In genomic region chr9:113302792-113303418, GRCh38 we compare ENCODE assay signal across 1 cellular context.
TF ChIP-seq lines count a peak whose summit lies in the region.

RNF183 (minus strand) TSS chr9:113303376; CDS start chr9:113298184, 5,192 bp downstream.

TF ChIP-seq in HepG2, 621 proteins besides CTCF, POLR2A, EP300 and RAD21 (continued from another document and continues in another):
- TF ChIP-seq ZNF280B (CRISPR knock-in tag; IDR thresholded peaks at IDR 0.05; ENCODE audit: borderline replicate concordance) = peak; percentile 40; the same call in 1 of the 2 replicates
- 0 out of 2 replicates have a peak, but pooled peaks have one; percentile 25 for TF ChIP-seq ZNF205 (CRISPR knock-in tag; IDR thresholded peaks at IDR 0.05)
- TF ChIP-seq SNAPC2 (CRISPR knock-in tag; IDR thresholded peaks at IDR 0.05) = no peak
- no peak for TF ChIP-seq SOX6 (IDR thresholded peaks at IDR 0.05)
- peak; percentile 56; the same call in 1 of the 2 replicates for TF ChIP-seq SOX6 (CRISPR knock-in tag; IDR thresholded peaks at IDR 0.05)
- TF ChIP-seq ADNP (CRISPR knock-in tag; IDR thresholded peaks at IDR 0.05) = peak; percentile 64; the same call in 1 of the 2 replicates
- peak; percentile 90 for TF ChIP-seq ZMYM2 (CRISPR knock-in tag; IDR thresholded peaks at IDR 0.05)
- TF ChIP-seq REPIN1 (CRISPR knock-in tag; IDR thresholded peaks at IDR 0.05; ENCODE audit: borderline replicate concordance, low read depth) = 0 out of 2 replicates have a peak, but pooled peaks have one; percentile 13
- no peak for TF ChIP-seq ZNF10 (CRISPR knock-in tag; IDR thresholded peaks at IDR 0.05; ENCODE audit: borderline replicate concordance, low read depth)
- TF ChIP-seq ZNF263 (CRISPR knock-in tag; IDR thresholded peaks at IDR 0.05) = 0 out of 2 replicates have a peak, but pooled peaks have one; percentile 10
- no peak for TF ChIP-seq LRRFIP1 (CRISPR knock-in tag; conservative IDR thresholded peaks at IDR 0.05)
- TF ChIP-seq BHLHE40 (IDR thresholded peaks at IDR 0.05; ENCODE audit: low read length) = 0 out of 2 replicates have a peak, but pooled peaks have one; percentile 2
- TF ChIP-seq ZMYM4 (CRISPR knock-in tag; IDR thresholded peaks at IDR 0.05) = 0 out of 2 replicates have a peak, but pooled peaks have one; percentile 20
- TF ChIP-seq MEF2D (CRISPR knock-in tag; IDR thresholded peaks at IDR 0.05) = peak; percentile 30; the same call in 1 of the 2 replicates
- TF ChIP-seq GFI1 (CRISPR knock-in tag; IDR thresholded peaks at IDR 0.05; ENCODE audit: borderline replicate concordance) = peak; percentile 49; the same call in 1 of the 2 replicates
- no peak for TF ChIP-seq HDAC1 (CRISPR knock-in tag; IDR thresholded peaks at IDR 0.05)
- TF ChIP-seq MTA1 (CRISPR knock-in tag; IDR thresholded peaks at IDR 0.05; ENCODE audit: borderline replicate concordance) = peak; percentile 80
- TF ChIP-seq HNF4A (CRISPR knock-in tag; IDR thresholded peaks at IDR 0.05) = peak; percentile 65
- TF ChIP-seq SMARCC2 (IDR thresholded peaks at IDR 0.05) = no peak
- TF ChIP-seq ZSCAN30 (CRISPR knock-in tag; IDR thresholded peaks at IDR 0.05) = no peak
- no peak for TF ChIP-seq ETS1 (CRISPR knock-in tag; IDR thresholded peaks at IDR 0.05)
- TF ChIP-seq ZNF549 (CRISPR knock-in tag; IDR thresholded peaks at IDR 0.05) = no peak
- TF ChIP-seq E2F2 (CRISPR knock-in tag; IDR thresholded peaks at IDR 0.05; ENCODE audit: borderline replicate concordance) = 0 out of 2 replicates have a peak, but pooled peaks have one; percentile 13
- TF ChIP-seq JUND (CRISPR knock-in tag; IDR thresholded peaks at IDR 0.05) = 0 out of 2 replicates have a peak, but pooled peaks have one; percentile 46
- peak; percentile 83 for TF ChIP-seq ZSCAN25 (CRISPR knock-in tag; IDR thresholded peaks at IDR 0.05)
- TF ChIP-seq ZKSCAN8 (CRISPR knock-in tag; IDR thresholded peaks at IDR 0.05; ENCODE audit: borderline replicate concordance) = 0 out of 2 replicates have a peak, but pooled peaks have one; percentile 52
- TF ChIP-seq ZNF850 (CRISPR knock-in tag; conservative IDR thresholded peaks at IDR 0.05) = no peak
- TF ChIP-seq CBX2 (IDR thresholded peaks at IDR 0.05; ENCODE audit: low read depth, low read length) = no peak
- no peak for TF ChIP-seq CBX2 (CRISPR knock-in tag; IDR thresholded peaks at IDR 0.05; ENCODE audit: low read depth)
- TF ChIP-seq RARA (CRISPR knock-in tag; IDR thresholded peaks at IDR 0.05) = 0 out of 2 replicates have a peak, but pooled peaks have one; percentile 6
- no peak for TF ChIP-seq ZNF597 (CRISPR knock-in tag; IDR thresholded peaks at IDR 0.05)
- TF ChIP-seq PBX3 (CRISPR knock-in tag; IDR thresholded peaks at IDR 0.05; ENCODE audit: borderline replicate concordance) = no peak
- peak; percentile 65 for TF ChIP-seq MYC (CRISPR knock-in tag; IDR thresholded peaks at IDR 0.05; ENCODE audit: borderline replicate concordance)
- TF ChIP-seq HMGXB3 (CRISPR knock-in tag; IDR thresholded peaks at IDR 0.05; ENCODE audit: borderline replicate concordance) = no peak; the same call in 1 of the 2 replicates
- TF ChIP-seq AGO2 (optimal IDR thresholded peaks at IDR 0.05; ENCODE audit: low read depth, low read length) = no peak
- TF ChIP-seq ZNF580 (CRISPR knock-in tag; IDR thresholded peaks at IDR 0.05; ENCODE audit: borderline replicate concordance, low read depth) = peak; percentile 74; the same call in 1 of the 2 replicates
- no peak for TF ChIP-seq CREB1 (IDR thresholded peaks at IDR 0.05)
- 0 out of 2 replicates have a peak, but pooled peaks have one; percentile 20 for TF ChIP-seq CREB1 (CRISPR knock-in tag; IDR thresholded peaks at IDR 0.05)
